In the genomic region with DNA sequence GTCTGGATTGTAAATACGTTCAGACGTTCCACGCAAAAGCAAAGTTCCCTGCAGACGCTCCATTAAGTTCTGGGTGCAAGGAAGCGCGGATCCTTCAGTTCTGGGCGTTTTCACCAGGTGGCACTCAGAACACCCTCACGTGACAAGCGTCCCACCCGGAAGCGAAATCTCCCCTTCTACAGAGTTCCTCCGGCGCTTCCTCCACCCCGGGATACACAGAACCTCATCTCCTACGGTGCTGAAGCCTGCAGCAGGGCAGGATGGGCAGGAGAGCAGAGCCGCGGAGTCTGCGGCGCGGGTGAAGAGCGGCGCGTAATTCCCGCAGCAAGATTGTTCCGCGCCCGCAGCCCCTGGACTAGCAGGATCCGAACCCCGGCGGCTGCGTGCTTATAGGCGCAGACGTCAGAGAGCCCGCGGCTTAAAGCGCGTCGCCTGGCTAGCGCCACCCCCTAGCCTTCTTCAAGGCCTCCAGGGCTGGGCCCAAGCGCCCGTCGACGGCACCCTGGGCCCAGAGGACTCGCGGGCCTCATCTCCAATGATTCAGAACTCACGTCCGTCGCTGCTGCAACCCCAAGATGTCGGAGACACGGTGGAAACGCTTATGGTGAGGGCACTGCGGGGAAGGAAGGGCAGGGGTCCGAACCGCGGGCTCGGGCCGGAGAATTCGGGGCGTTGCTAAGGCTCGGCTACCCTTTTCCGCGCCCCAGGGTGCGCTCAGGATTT, we compare ENCODE assay signal across 8 cellular contexts. TPM values are rescaled to one million over a fixed set of nuclear protein-coding genes. Genes with fewer than 3 reads are reported as not detected.
DNase-seq lines count a peak whose midpoint lies in the region; ATAC-seq and TF ChIP-seq lines count a peak whose summit lies in the region.

A gene with protein sequence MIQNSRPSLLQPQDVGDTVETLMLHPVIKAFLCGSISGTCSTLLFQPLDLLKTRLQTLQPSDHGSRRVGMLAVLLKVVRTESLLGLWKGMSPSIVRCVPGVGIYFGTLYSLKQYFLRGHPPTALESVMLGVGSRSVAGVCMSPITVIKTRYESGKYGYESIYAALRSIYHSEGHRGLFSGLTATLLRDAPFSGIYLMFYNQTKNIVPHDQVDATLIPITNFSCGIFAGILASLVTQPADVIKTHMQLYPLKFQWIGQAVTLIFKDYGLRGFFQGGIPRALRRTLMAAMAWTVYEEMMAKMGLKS (plus strand): TSS at position 181 of the 723 bp plus-strand sequence. CDS start 355 bp downstream, at position 536.

- TSS peak; percentile 78 for BruUV-seq in Calu3 (replicated peaks; lab: Mats Ljungman, UMichigan)

- ATAC-seq in GM21576 (IDR thresholded peaks at IDR 0.05; ENCODE audit: unreplicated experiment) = peak; percentile 70

- in situ Hi-C loops in KBM-7 (cut with MboI; ENCODE audit: low pct_unique_long_range_greater_than_20kb, low sequenced_read_pairs) = loop anchor here (25.0 kb wide), 1 partner anchor 196 kb away; a partner anchor contains a TSS

- peaks cover 37% of the 10 kb centered on the region for H3K36me3 Mint-ChIP-seq in Calu3 (ENCODE audit: insufficient read depth, unreplicated experiment)
- H3K36me3 Mint-ChIP-seq in neural crest cell (ENCODE audit: low read depth) = no peaks in the 10 kb centered on the region

- peak; percentile 76 for DNase-seq in Calu3
- peak; percentile 92 for DNase-seq in KBM-7
- DNase-seq in activated T-cell treated with anti-CD3 and anti-CD28 coated beads for 4 hours = peak; percentile 63
- peak; percentile 83 for DNase-seq in fibroblast of peridontal ligament (ENCODE audit: extremely low read depth)
- DNase-seq in neural crest cell (ENCODE audit: low read depth, low spot score) = peak; percentile 56
- no peak for DNase-seq in substantia nigra (lab: John Stamatoyannopoulos, UW)
- DNase-seq in C1 segment of cervical spinal cord (lab: John Stamatoyannopoulos, UW) = no peak

- H3K27ac ChIP-seq in substantia nigra (ENCODE audit: low read depth, low read length, poor library complexity, severe bottlenecking) = peak within 1 kb of the TSS; percentile 91

- peak within 1 kb of the TSS; percentile 97 for H3K27ac Mint-ChIP-seq in Calu3 (ENCODE audit: unreplicated experiment)
- H3K27ac Mint-ChIP-seq in neural crest cell (ENCODE audit: unreplicated experiment) = peak within 1 kb of the TSS; percentile 98

- intact Hi-C loops in Calu3 (cut with micrococcal nuclease; ENCODE audit: unreplicated experiment) = loop anchor here (5.0 kb wide), 1 partner anchor 51 kb away; no protein-coding TSS in a partner anchor

- H3K9me3 Mint-ChIP-seq in Calu3 (ENCODE audit: low read depth, unreplicated experiment) (no peaks in the 10 kb centered on the region), neural crest cell (no peaks in the 10 kb centered on the region)

- peaks cover 36% of the 10 kb centered on the region for H3K4me1 Mint-ChIP-seq in Calu3 (ENCODE audit: low read depth, unreplicated experiment)
- peaks cover 12% of the 10 kb centered on the region for H3K4me1 Mint-ChIP-seq in neural crest cell

- CTCF ChIA-PET in Calu3 (lab: Charles Lee) = no interaction called here

- peak within 1 kb of the TSS; percentile 99 for H3K4me3 Mint-ChIP-seq in Calu3 (ENCODE audit: low read depth, unreplicated experiment)
- peak within 1 kb of the TSS; percentile 98 for H3K4me3 Mint-ChIP-seq in neural crest cell

- H3K27me3 Mint-ChIP-seq in Calu3 (ENCODE audit: unreplicated experiment) (no peaks in the 10 kb centered on the region), neural crest cell (ENCODE audit: low read depth) (no peaks in the 10 kb centered on the region)

- TF ChIP-seq CTCF in Calu3 (IDR thresholded peaks at IDR 0.05; ENCODE audit: unreplicated experiment) (peak; percentile 16), neural crest cell (conservative IDR thresholded peaks at IDR 0.05) (peak; percentile 38)

RNA-seq across cellular contexts. Expression of the gene that starts here (rescaled TPM):
- total RNA-seq in Calu3 (2022) (23.6 and 24.9 TPM in 2 replicates), neural crest cell (26.6 and 28.4 TPM in 2 replicates)

Comparison
In these comparisons a context has a peak if more than half of its experiments do, and no peak if none do; other contexts are left out.
1. DNase-seq: peak in Calu3 (single experiment), KBM-7 (single experiment), activated T-cell treated with anti-CD3 and anti-CD28 coated beads for 4 hours (single experiment), fibroblast of peridontal ligament (single experiment) and neural crest cell (single experiment); none in substantia nigra (0 of 49) and C1 segment of cervical spinal cord (0 of 14).